30 cellular contexts compared by ENCODE assay signal in the genomic region with DNA sequence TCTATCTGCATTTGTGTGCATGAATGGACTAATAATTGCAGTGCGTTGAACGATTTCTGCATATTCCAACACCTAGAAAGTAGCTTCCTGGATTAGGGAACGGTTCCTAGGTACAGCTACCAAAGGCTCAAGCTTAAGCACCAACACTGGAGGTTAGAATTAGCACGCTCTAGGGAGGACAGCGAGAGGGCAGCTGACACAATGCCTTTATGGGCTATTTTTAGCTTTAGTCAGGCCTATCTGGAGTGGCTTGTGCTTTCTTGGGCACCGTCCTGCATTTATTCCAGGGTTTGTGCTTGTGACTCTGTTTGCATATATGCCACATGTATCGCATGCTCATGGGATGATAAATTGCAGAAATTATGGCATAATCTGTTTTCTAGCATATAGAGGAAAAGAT. TPM values are rescaled to one million over a fixed set of nuclear protein-coding genes. Genes with fewer than 3 reads are reported as not detected.
DNase-seq lines count a peak whose midpoint lies in the region; ATAC-seq and TF ChIP-seq lines count a peak whose summit lies in the region.
"Had no signal": no experiment of that assay in that cellular context is flagged by ENCODE, and none has a peak within 500 bp of the region (broad histone marks: within the 10 kb centered on the region; RNA-seq: fewer than 3 reads in every experiment).

No MANE protein-coding gene starts in this region.

- H3K36me3 Mint-ChIP-seq in effector memory CD8-positive, alpha-beta T cell (ENCODE audit: insufficient read depth): peaks cover 2% of the 10 kb centered on the region

- H3K27me3 ChIP-seq in right atrium auricular region: no peaks in the 10 kb centered on the region
- no peaks in the 10 kb centered on the region for H3K27me3 ChIP-seq in rectal smooth muscle tissue (ENCODE audit: control insufficient read depth, insufficient read depth, low read length)
- H3K27me3 ChIP-seq in BE2C: no peaks in the 10 kb centered on the region
- H3K27me3 ChIP-seq: BLaER1 treated with 17β-estradiol and CSF1 and Interleukin-3, amounts not matched to agents 10 nM and 100 nM had no signal

- no peak overlapping the region for H3K9ac ChIP-seq in rectal smooth muscle tissue (ENCODE audit: low read length)
- H3K9ac ChIP-seq: BLaER1 treated with 17β-estradiol and CSF1 and Interleukin-3, amounts not matched to agents 10 nM and 100 nM had no signal

- H3K9me3 Mint-ChIP-seq in effector memory CD8-positive, alpha-beta T cell: no peaks in the 10 kb centered on the region
- H3K9me3 Mint-ChIP-seq: central memory CD8-positive, alpha-beta T cell; stimulated activated memory B cell treated with anti-CD40 and anti-IgM and Interleukin-4, amounts not matched to agents 10 μg/mL and 1 μg/mL and 100 μg/mL, for 72 hours had no signal

- no peaks in the 10 kb centered on the region for H3K36me3 ChIP-seq in right atrium auricular region
- no peaks in the 10 kb centered on the region for H3K36me3 ChIP-seq in rectal smooth muscle tissue (ENCODE audit: control insufficient read depth, insufficient read depth, low read length)
- H3K36me3 ChIP-seq in BE2C: no peaks in the 10 kb centered on the region
- H3K36me3 ChIP-seq: HAP-1 had no signal

- no peak for TF ChIP-seq CTCF in right atrium auricular region (IDR thresholded peaks at IDR 0.05)
- no peak for TF ChIP-seq CTCF in BE2C (IDR thresholded peaks at IDR 0.05; ENCODE audit: low read depth, low read length)

- H3K4me1 ChIP-seq in right atrium auricular region (peaks cover 0 to 42% of the 10 kb centered on the region in 2 donors), rectal smooth muscle tissue (ENCODE audit: control insufficient read depth, insufficient read depth, low read length) (peaks cover 27% of the 10 kb centered on the region), BE2C (no peaks in the 10 kb centered on the region)
- H3K4me1 ChIP-seq: HAP-1 had no signal

- H3K27me3 Mint-ChIP-seq in effector memory CD8-positive, alpha-beta T cell: no peaks in the 10 kb centered on the region
- H3K27me3 Mint-ChIP-seq: central memory CD8-positive, alpha-beta T cell; stimulated activated memory B cell treated with anti-CD40 and anti-IgM and Interleukin-4, amounts not matched to agents 10 μg/mL and 1 μg/mL and 100 μg/mL, for 72 hours had no signal

- DNase-seq in NCI-H82 (lab: John Stamatoyannopoulos, UW) (peak; percentile 9), NCI-H82 treated with DMSO at 0.1 percent for 48 hours (lab: John Stamatoyannopoulos, UW; ENCODE audit: unreplicated experiment) (no peak), right atrium auricular region (ENCODE audit: low spot score) (no peak), EL (no peak), BE2C (no peak)
- DNase-seq in effector memory CD8-positive, alpha-beta T cell: no peak
- DNase-seq: activated CD4-positive, alpha-beta T cell treated with anti-CD3 and anti-CD28 coated beads, Interleukin-2, amount 50 U/mL, for 4 hours; activated CD8-positive, alpha-beta memory T cell treated with anti-CD3 and anti-CD28 coated beads, Interleukin-2, amount 50 U/mL, for 48 hours; activated naive CD4-positive, alpha-beta T cell; amniotic stem cell; effector CD4-positive, alpha-beta T cell; KBM-7; MV-4-11; NCI-H187 treated with DMSO at 0.1 percent for 48 hours; NCI-H226; occipital lobe; PC-3; SIG-M5; T-helper 1 cell; trophoblast cell had no signal

- H3K27ac ChIP-seq in right atrium auricular region (peak overlapping the region; percentile 69 to 75), rectal smooth muscle tissue (ENCODE audit: low read depth, low read length) (peak overlapping the region; percentile 7)
- H3K27ac ChIP-seq: 22Rv1; BLaER1 treated with 17β-estradiol and CSF1 and Interleukin-3, amounts not matched to agents 10 nM and 100 nM; VCaP had no signal

- H3K9me3 ChIP-seq in right atrium auricular region (no peaks in the 10 kb centered on the region), BE2C (no peaks in the 10 kb centered on the region)
- H3K9me3 ChIP-seq: HAP-1 had no signal

- no peak overlapping the region for H3K4me3 ChIP-seq in right atrium auricular region
- no peak overlapping the region for H3K4me3 ChIP-seq in rectal smooth muscle tissue (ENCODE audit: low read length)
- no peak overlapping the region for H3K4me3 ChIP-seq in BE2C (ENCODE audit: low read depth, low read length)
- H3K4me3 ChIP-seq: BLaER1 treated with 17β-estradiol and CSF1 and Interleukin-3, amounts not matched to agents 10 nM and 100 nM; HAP-1 had no signal

- no peak overlapping the region for H3K4me3 Mint-ChIP-seq in effector memory CD8-positive, alpha-beta T cell
- H3K4me3 Mint-ChIP-seq: central memory CD8-positive, alpha-beta T cell; stimulated activated memory B cell treated with anti-CD40 and anti-IgM and Interleukin-4, amounts not matched to agents 10 μg/mL and 1 μg/mL and 100 μg/mL, for 72 hours had no signal

- no peak overlapping the region for H3K27ac Mint-ChIP-seq in effector memory CD8-positive, alpha-beta T cell
- H3K27ac Mint-ChIP-seq: stimulated activated memory B cell treated with anti-CD40 and anti-IgM and Interleukin-4, amounts not matched to agents 10 μg/mL and 1 μg/mL and 100 μg/mL, for 72 hours had no signal

- no peak for ATAC-seq in GM18868 (IDR thresholded peaks at IDR 0.05; ENCODE audit: unreplicated experiment)
- ATAC-seq in effector memory CD8-positive, alpha-beta T cell (replicated peaks): no peak
- ATAC-seq: esophagus mucosa; PC-3; sciatic nerve; stimulated activated memory B cell treated with anti-CD40 and anti-IgM and Interleukin-4, amounts not matched to agents 10 μg/mL and 1 μg/mL and 100 μg/mL, for 72 hours had no signal

- H3K4me1 Mint-ChIP-seq in effector memory CD8-positive, alpha-beta T cell (ENCODE audit: low read depth in 2 of 2): peaks cover 45 to 57% of the 10 kb centered on the region in 2 donors

RNA-seq across cellular contexts. Expression of gene ETV6, which starts 13.7 kb away (rescaled TPM):
- 1 to 10 TPM; 6.7 TPM for total RNA-seq in right atrium auricular region
- polyA plus RNA-seq in BE2C (2012; ENCODE audit: insufficient read depth, insufficient read length, low read depth): 5.5 TPM
